In the genomic region with DNA sequence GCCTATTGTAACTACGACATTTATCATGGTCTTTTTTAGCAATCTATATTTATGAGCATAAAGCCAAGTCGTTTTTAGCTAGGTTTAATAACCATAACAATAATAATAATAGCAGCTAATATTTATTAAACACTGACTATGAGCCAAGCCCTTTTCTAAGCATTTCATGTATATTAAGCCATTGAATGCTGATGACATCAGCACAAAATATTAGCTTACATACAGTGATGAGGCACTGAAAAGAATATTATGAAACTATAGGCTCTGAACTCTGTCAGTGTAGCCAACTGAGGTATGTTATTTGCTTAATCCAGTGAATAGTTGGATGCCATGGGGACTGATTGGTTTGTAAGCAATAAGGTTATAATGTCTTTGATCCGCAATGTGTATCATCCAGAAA, we compare ENCODE assay signal across 11 cellular contexts.
"Had no signal": no experiment of that assay in that cellular context is flagged by ENCODE, and none has a peak within 500 bp of the region (broad histone marks: within the 10 kb centered on the region; RNA-seq: fewer than 3 reads in every experiment).

No MANE protein-coding gene starts in this region.

- H3K9me3 ChIP-seq: HAP-1 had no signal

- FAIRE-seq: H1, H54 had no signal

- H3K27ac ChIP-seq: GM23248 had no signal

- H2AFZ ChIP-seq: GM23248 had no signal

- H3K4me2 ChIP-seq: GM23338 had no signal

- H3K4me1 ChIP-seq: HAP-1 had no signal

- H3K4me3 ChIP-seq: GM23248, GM23338, HAP-1 had no signal

- H3K9ac ChIP-seq: GM23248 had no signal

- H3K36me3 ChIP-seq: HAP-1 had no signal

- DNase-seq: GM23248, GOT3, H7, H9, HCEC 1CT, HFFc6 had no signal

- ATAC-seq: GM23338, HCT116 had no signal
